Comparison of ENCODE assay signal across 21 cellular contexts in genomic region chr18:32712860-32713259, GRCh38. TPM values are rescaled to one million over a fixed set of nuclear protein-coding genes. Genes with fewer than 3 reads are reported as not detected.
DNase-seq lines count a peak whose midpoint lies in the region; ATAC-seq, FAIRE-seq and TF ChIP-seq lines count a peak whose summit lies in the region.
"Had no signal": no experiment of that assay in that cellular context is flagged by ENCODE, and none has a peak within 500 bp of the region (broad histone marks: within the 10 kb centered on the region; RNA-seq: fewer than 3 reads in every experiment).

No MANE protein-coding gene starts in this region.

- H4K20me1 ChIP-seq in GM12878 (ENCODE audit: control insufficient read depth, insufficient read depth): no peaks in the 10 kb centered on the region
- H4K20me1 ChIP-seq: BLaER1 had no signal

- H3K36me3 ChIP-seq in GM12878 (ENCODE audit: control insufficient read depth in 2 of 2, insufficient read depth in 2 of 2, low read length in 1 of 2) (no peaks in the 10 kb centered on the region), heart left ventricle (no peaks in the 10 kb centered on the region)
- H3K36me3 ChIP-seq: BE2C, BLaER1 had no signal

- no peak overlapping the region for H3K4me3 Mint-ChIP-seq in stimulated activated naive B cell treated with anti-CD40 and anti-IgM and Interleukin-4, amounts not matched to agents 10 μg/mL and 1 μg/mL and 100 μg/mL, for 72 hours
- no peak overlapping the region for H3K4me3 Mint-ChIP-seq in activated CD4-positive, alpha-beta T cell treated with anti-CD3 and anti-CD28 coated beads, Interleukin-2, amount 10 ng/mL, durations not matched to agents 7 days and 5 days
- H3K4me3 Mint-ChIP-seq: CD14-positive monocyte; CD4-positive, alpha-beta memory T cell; CD4-positive, CD25-positive, alpha-beta regulatory T cell had no signal

- no peaks in the 10 kb centered on the region for H3K27me3 Mint-ChIP-seq in stimulated activated naive B cell treated with anti-CD40 and anti-IgM and Interleukin-4, amounts not matched to agents 10 μg/mL and 1 μg/mL and 100 μg/mL, for 72 hours
- H3K27me3 Mint-ChIP-seq in activated CD4-positive, alpha-beta T cell treated with anti-CD3 and anti-CD28 coated beads, Interleukin-2, amount 10 ng/mL, durations not matched to agents 7 days and 5 days: peaks cover 4% of the 10 kb centered on the region
- H3K27me3 Mint-ChIP-seq: CD4-positive, alpha-beta memory T cell; CD4-positive, CD25-positive, alpha-beta regulatory T cell; CD8-positive, alpha-beta memory T cell had no signal

- H3K9me3 ChIP-seq in GM12878 (replicated peaks; ENCODE audit: control insufficient read depth, insufficient read depth, low read length) (no peaks in the 10 kb centered on the region), heart left ventricle (no peaks in the 10 kb centered on the region)
- H3K9me3 ChIP-seq: BE2C, BLaER1 had no signal

- H3K4me1 ChIP-seq in GM12878 (ENCODE audit: control insufficient read depth, insufficient read depth, low read length) (no peaks in the 10 kb centered on the region), heart left ventricle (peaks cover 0 to 3% (median 0%) of the 10 kb centered on the region in 12 donors)
- H3K4me1 ChIP-seq: BE2C had no signal

- ATAC-seq in GM12878 (no peak), heart left ventricle (no peak)
- no peak for ATAC-seq in stimulated activated naive B cell treated with anti-CD40 and anti-IgM and Interleukin-4, amounts not matched to agents 10 μg/mL and 1 μg/mL and 100 μg/mL, for 72 hours (replicated peaks)

- in situ Hi-C loops in GM12878 (cut with MboI): loop anchor here (25.0 kb wide), 1 partner anchor 224 kb away; no protein-coding TSS in a partner anchor

- no peak overlapping the region for H3K9ac ChIP-seq in GM12878 (ENCODE audit: control insufficient read depth, insufficient read depth, low read length)
- H3K9ac ChIP-seq: BLaER1 had no signal

- intact Hi-C loops in GM12878 (cut with micrococcal nuclease; ENCODE audit: unreplicated experiment) (loop anchor here (10.0 kb wide), 1 partner anchor 312 kb away; no protein-coding TSS in a partner anchor), heart left ventricle (cut with DNase I) (loop anchor here in 3 of 10 donors (10.0 kb wide), 1 partner anchor 212 kb away; no protein-coding TSS in a partner anchor)

- no peak for DNase-seq in D721Med (ENCODE audit: insufficient read length, low spot score)
- DNase-seq in GM12878 (ENCODE audit: low read depth, low spot score): no peak
- DNase-seq in stimulated activated naive B cell treated with anti-CD40 and anti-IgM and Interleukin-4, amounts not matched to agents 10 μg/mL and 1 μg/mL and 100 μg/mL, for 72 hours: no peak
- DNase-seq in heart left ventricle: no peak
- no peak for DNase-seq in activated CD4-positive, alpha-beta T cell treated with anti-CD3 and anti-CD28 coated beads, Interleukin-2, amount 10 ng/mL, durations not matched to agents 7 days and 5 days
- DNase-seq: 8988T; ACHN; BE2C; C1 segment of cervical spinal cord; CD4-positive, alpha-beta memory T cell; CD4-positive, CD25-positive, alpha-beta regulatory T cell; CD8-positive, alpha-beta memory T cell; COR-L47; GF-D8 had no signal

- no peak overlapping the region for H3K4me2 ChIP-seq in GM12878 (ENCODE audit: control insufficient read depth, insufficient read depth)
- H3K4me2 ChIP-seq: BLaER1 had no signal

- SMC1A ChIA-PET in GM12878 (lab: Charles Lee; ENCODE audit: uncharacterized antibody, unreplicated experiment): no interaction called here

- no TSS peak for BruUV-seq in GM12878 (replicated peaks; lab: Mats Ljungman, UMichigan)

- no peak for TF ChIP-seq RAD21 in GM12878 (IDR thresholded peaks at IDR 0.05; ENCODE audit: insufficient read depth, low read depth, low read length)

- peak overlapping the region; percentile 0 for H3K27ac Mint-ChIP-seq in stimulated activated naive B cell treated with anti-CD40 and anti-IgM and Interleukin-4, amounts not matched to agents 10 μg/mL and 1 μg/mL and 100 μg/mL, for 72 hours
- H3K27ac Mint-ChIP-seq in activated CD4-positive, alpha-beta T cell treated with anti-CD3 and anti-CD28 coated beads, Interleukin-2, amount 10 ng/mL, durations not matched to agents 7 days and 5 days: no peak overlapping the region
- H3K27ac Mint-ChIP-seq: CD4-positive, alpha-beta memory T cell; CD4-positive, CD25-positive, alpha-beta regulatory T cell; CD8-positive, alpha-beta memory T cell had no signal

- no peak for TF ChIP-seq EP300 in GM12878 (IDR thresholded peaks at IDR 0.05; ENCODE audit: borderline replicate concordance in 1 of 2, control insufficient read depth in 1 of 2, low read depth in 2 of 2, low read length in 2 of 2)

- TF ChIP-seq CTCF in D721Med (IDR thresholded peaks at IDR 0.05; ENCODE audit: insufficient read depth, missing control alignments) (no peak), GM12878 (IDR thresholded peaks at IDR 0.05 in 2 of 3, conservative IDR thresholded peaks at IDR 0.05 in 1 of 3; ENCODE audit: control insufficient read depth in 2 of 3, extremely low read depth in 1 of 3, insufficient read depth in 1 of 3, low read depth in 3 of 3, low read length in 3 of 3) (no peak), heart left ventricle (IDR thresholded peaks at IDR 0.05) (no peak)

- no peak overlapping the region for H2AFZ ChIP-seq in GM12878 (ENCODE audit: control insufficient read depth, low read depth, low read length)

- POLR2A ChIA-PET in GM12878 (lab: Charles Lee): no interaction called here
- POLR2A ChIA-PET in activated CD4-positive, alpha-beta T cell treated with anti-CD3 and anti-CD28 coated beads, Interleukin-2, amount 10 ng/mL, durations not matched to agents 7 days and 5 days (lab: Charles Lee): no interaction called here

- H3K36me3 Mint-ChIP-seq in stimulated activated naive B cell treated with anti-CD40 and anti-IgM and Interleukin-4, amounts not matched to agents 10 μg/mL and 1 μg/mL and 100 μg/mL, for 72 hours: peaks cover 5 to 6% of the 10 kb centered on the region in 2 donors
- no peaks in the 10 kb centered on the region for H3K36me3 Mint-ChIP-seq in activated CD4-positive, alpha-beta T cell treated with anti-CD3 and anti-CD28 coated beads, Interleukin-2, amount 10 ng/mL, durations not matched to agents 7 days and 5 days (ENCODE audit: low read depth)
- H3K36me3 Mint-ChIP-seq: CD14-positive monocyte; CD4-positive, alpha-beta memory T cell; CD4-positive, CD25-positive, alpha-beta regulatory T cell; CD8-positive, alpha-beta memory T cell had no signal

- H3K27me3 ChIP-seq in GM12878 (replicated peaks in 1 of 2; ENCODE audit: control insufficient read depth in 2 of 2, insufficient read depth in 2 of 2, low read length in 1 of 2) (no peaks in the 10 kb centered on the region), heart left ventricle (no peaks in the 10 kb centered on the region)
- H3K27me3 ChIP-seq: BE2C, BLaER1 had no signal

- RAD21 ChIA-PET in GM12878 (lab: Charles Lee; ENCODE audit: unreplicated experiment): no interaction called here

- TF ChIP-seq POLR2A in GM12878 (IDR thresholded peaks at IDR 0.05; ENCODE audit: low read depth, low read length) (no peak), heart left ventricle (IDR thresholded peaks at IDR 0.05) (no peak)

- CTCF ChIA-PET in GM12878 (lab: Yijun Ruan, JAX): no interaction called here
- CTCF ChIA-PET in activated CD4-positive, alpha-beta T cell treated with anti-CD3 and anti-CD28 coated beads, Interleukin-2, amount 10 ng/mL, durations not matched to agents 7 days and 5 days (lab: Charles Lee): no interaction called here

- H3K27ac ChIP-seq in GM12878 (ENCODE audit: control insufficient read depth, insufficient read depth) (no peak overlapping the region), heart left ventricle (no peak overlapping the region)
- H3K27ac ChIP-seq: BLaER1 had no signal

- FAIRE-seq in D721Med (lab: Jason Lieb, UNC) (peak; percentile 78), GM12878 (lab: Jason Lieb, UNC) (no peak)
- FAIRE-seq: A204.1, G401.6, GM12892, GM18507 had no signal

- no peaks in the 10 kb centered on the region for H3K79me2 ChIP-seq in GM12878 (ENCODE audit: control insufficient read depth, insufficient read depth, low read length)

- WGBS in GM12878 (ENCODE audit: insufficient coverage, insufficient replicate concordance, low lambda C conversion rate, missing lambda C conversion rate): 0% methylated on average over 1 of the region's 1 CpG
- 88 to 93% (median 91%) methylated on average over 1 of the region's 1 CpG for WGBS in heart left ventricle, 4 donors

- H3K4me3 ChIP-seq in GM12878 (no peak overlapping the region), heart left ventricle (no peak overlapping the region)
- H3K4me3 ChIP-seq: BLaER1 had no signal

- H3K4me1 Mint-ChIP-seq in stimulated activated naive B cell treated with anti-CD40 and anti-IgM and Interleukin-4, amounts not matched to agents 10 μg/mL and 1 μg/mL and 100 μg/mL, for 72 hours: peaks cover 14 to 26% of the 10 kb centered on the region in 2 donors
- no peaks in the 10 kb centered on the region for H3K4me1 Mint-ChIP-seq in activated CD4-positive, alpha-beta T cell treated with anti-CD3 and anti-CD28 coated beads, Interleukin-2, amount 10 ng/mL, durations not matched to agents 7 days and 5 days
- H3K4me1 Mint-ChIP-seq: CD14-positive monocyte; CD4-positive, CD25-positive, alpha-beta regulatory T cell had no signal

- H3K9me3 Mint-ChIP-seq in stimulated activated naive B cell treated with anti-CD40 and anti-IgM and Interleukin-4, amounts not matched to agents 10 μg/mL and 1 μg/mL and 100 μg/mL, for 72 hours: no peaks in the 10 kb centered on the region
- no peaks in the 10 kb centered on the region for H3K9me3 Mint-ChIP-seq in activated CD4-positive, alpha-beta T cell treated with anti-CD3 and anti-CD28 coated beads, Interleukin-2, amount 10 ng/mL, durations not matched to agents 7 days and 5 days
- H3K9me3 Mint-ChIP-seq: CD14-positive monocyte; CD4-positive, CD25-positive, alpha-beta regulatory T cell; CD8-positive, alpha-beta memory T cell had no signal

RNA-seq across cellular contexts. Expression of gene KLHL14, which starts 60.0 kb away (rescaled TPM):
- total RNA-seq in GM12878 (2013; cell fraction: nucleolus; rRNA removed): 0.15 TPM in 1 of 2 replicates, not detected in the other
- not detected in 2 replicates for total RNA-seq in GM12878 (2014; rRNA removed)
- not detected in 2 replicates for total RNA-seq in GM12878 (2014; rRNA removed; fragmentation: Illumina TruSeq; extraction: Trizol)
- total RNA-seq in GM12878 (2021): 0.05 TPM in 1 of 2 replicates, not detected in the other
- not detected for polyA plus RNA-seq in GM12878 (2011; ENCODE audit: low read depth)
- polyA plus RNA-seq in GM12878 (2011; rRNA removed): not detected in 2 replicates
- polyA plus RNA-seq in GM12878 (2011; cell fraction: cytosol; rRNA removed): not detected in 2 replicates
- polyA plus RNA-seq in GM12878 (2011; cell fraction: nucleus; rRNA removed): not detected in 2 replicates
- polyA plus RNA-seq in GM12878 (2012): not detected in 2 replicates
- polyA plus RNA-seq in GM12878 (2014; fragmentation: Illumina TruSeq; extraction: Trizol): not detected in 2 replicates
- not detected for polyA plus RNA-seq in GM12878 (2014; fragmentation: Nextera tagmentation; extraction: Ambion mirVana)
- polyA plus RNA-seq in GM12878 (2014; rRNA removed): not detected in 2 replicates
- polyA plus RNA-seq in GM12878 (2016; fragmentation: Nextera tagmentation; extraction: Ambion mirVana): under 1 TPM in 1 of 2 experiments, not detected in 1; 0.03 TPM
- not detected in 2 replicates for polyA minus RNA-seq in GM12878 (2011; rRNA and poly(A)+ RNA removed)
- not detected in 2 replicates for polyA minus RNA-seq in GM12878 (2011; cell fraction: cytosol; rRNA and poly(A)+ RNA removed)
- not detected in 2 replicates for polyA minus RNA-seq in GM12878 (2011; cell fraction: nucleus; rRNA and poly(A)+ RNA removed)
- under 1 TPM in 5 of 9 donors, not detected in 4; 0.10 to 0.34 (median 0.16) TPM for total RNA-seq in heart left ventricle
- polyA plus RNA-seq in heart left ventricle: under 1 TPM; 0.07 to 0.08 TPM
- not detected for total RNA-seq in activated CD4-positive, alpha-beta T cell treated with anti-CD3 and anti-CD28 coated beads, Interleukin-2, amount 10 ng/mL, durations not matched to agents 7 days and 5 days
- total RNA-seq: CD4-positive, alpha-beta memory T cell; CD4-positive, CD25-positive, alpha-beta regulatory T cell; CD8-positive, alpha-beta memory T cell had no signal
- polyA plus RNA-seq: AG04450; CD14-positive monocyte; CD8-positive, alpha-beta memory T cell had no signal
